ENCODE assay signal across 1 cellular context in the genomic region with DNA sequence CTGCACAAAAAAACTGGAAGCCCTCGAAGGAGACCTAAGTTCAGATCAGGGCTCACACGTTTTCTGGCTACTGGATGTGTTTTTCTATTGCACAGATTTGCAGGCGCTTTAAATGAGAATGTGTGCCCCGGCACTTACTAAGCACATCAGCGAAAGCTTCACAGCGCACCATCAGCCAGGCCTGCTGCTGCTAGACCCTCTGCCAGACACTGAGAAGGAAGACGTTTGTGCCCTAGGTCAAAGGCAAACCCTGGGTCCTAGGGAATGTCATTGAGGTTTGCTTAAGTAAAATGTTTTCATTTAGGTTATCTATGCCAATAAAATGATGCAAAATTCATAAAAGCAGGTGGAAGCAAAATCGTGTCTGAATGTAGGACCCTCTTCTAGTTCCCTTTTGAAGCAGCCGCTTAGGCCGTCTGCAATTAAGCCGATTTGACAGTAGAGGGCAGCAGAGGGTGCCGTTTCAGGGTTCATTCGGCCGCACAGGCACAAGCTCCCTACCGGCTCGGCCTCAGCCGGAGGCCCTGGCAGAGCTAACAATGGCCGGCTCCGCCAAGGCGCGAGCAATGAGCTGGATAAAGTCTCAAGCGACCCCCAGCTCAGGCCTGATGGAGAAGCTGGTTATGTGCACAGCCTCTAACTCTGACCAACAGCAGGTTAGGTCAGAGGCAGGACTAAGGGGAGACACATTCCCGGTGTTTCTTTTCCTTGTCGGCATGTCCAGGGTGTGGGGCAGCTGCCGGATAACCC.
TF ChIP-seq lines count a peak whose summit lies in the region.

No MANE protein-coding gene starts in this region.

TF ChIP-seq in HepG2, 621 proteins besides CTCF, POLR2A, EP300 and RAD21 (continued from another document and continues in another):
- TF ChIP-seq CBX2 (IDR thresholded peaks at IDR 0.05; ENCODE audit: low read depth, low read length) (no peak), CBX2 (CRISPR knock-in tag; IDR thresholded peaks at IDR 0.05; ENCODE audit: low read depth) (peak; percentile 56; the same call in 1 of the 2 replicates), ZNF747 (CRISPR knock-in tag; IDR thresholded peaks at IDR 0.05; ENCODE audit: borderline replicate concordance) (no peak), ZNF20 (CRISPR knock-in tag; IDR thresholded peaks at IDR 0.05) (no peak), NRL (CRISPR knock-in tag; IDR thresholded peaks at IDR 0.05; ENCODE audit: borderline replicate concordance) (peak; percentile 29; the same call in 1 of the 2 replicates), TOE1 (CRISPR knock-in tag; IDR thresholded peaks at IDR 0.05) (no peak), HNRNPK (IDR thresholded peaks at IDR 0.05; ENCODE audit: low read depth, low read length, poor library complexity, severe bottlenecking) (no peak), KDM2A (CRISPR knock-in tag; IDR thresholded peaks at IDR 0.05; ENCODE audit: borderline replicate concordance, low read depth) (peak; percentile 86), KDM4B (CRISPR knock-in tag; IDR thresholded peaks at IDR 0.05) (no peak), ELF1 (CRISPR knock-in tag; IDR thresholded peaks at IDR 0.05) (no peak), TEAD2 (CRISPR knock-in tag; IDR thresholded peaks at IDR 0.05) (no peak), FOXK2 (IDR thresholded peaks at IDR 0.05) (no peak), SOX5 (CRISPR knock-in tag; IDR thresholded peaks at IDR 0.05; ENCODE audit: borderline replicate concordance) (no peak), TARDBP (CRISPR knock-in tag; IDR thresholded peaks at IDR 0.05) (no peak), ZNF17 (CRISPR knock-in tag; IDR thresholded peaks at IDR 0.05) (no peak), CEBPG (CRISPR knock-in tag; IDR thresholded peaks at IDR 0.05) (no peak; the same call in 1 of the 2 replicates), SRY (CRISPR knock-in tag; IDR thresholded peaks at IDR 0.05) (no peak), ZNF615 (CRISPR knock-in tag; IDR thresholded peaks at IDR 0.05; ENCODE audit: borderline replicate concordance) (no peak), TCF12 (IDR thresholded peaks at IDR 0.05) (no peak), TCF12 (CRISPR knock-in tag; IDR thresholded peaks at IDR 0.05) (no peak), U2AF1 (optimal IDR thresholded peaks at IDR 0.05; ENCODE audit: low read depth, low read length) (no peak), KDM1A (CRISPR knock-in tag; IDR thresholded peaks at IDR 0.05) (no peak), ZNF550 (CRISPR knock-in tag; IDR thresholded peaks at IDR 0.05; ENCODE audit: borderline replicate concordance) (no peak), ZNF510 (CRISPR knock-in tag; IDR thresholded peaks at IDR 0.05; ENCODE audit: low read depth) (no peak), ZNF292 (CRISPR knock-in tag; IDR thresholded peaks at IDR 0.05; ENCODE audit: borderline replicate concordance, low read depth) (peak; percentile 48; the same call in 1 of the 2 replicates), ZNF607 (CRISPR knock-in tag; IDR thresholded peaks at IDR 0.05; ENCODE audit: borderline replicate concordance) (no peak), ZNF841 (CRISPR knock-in tag; IDR thresholded peaks at IDR 0.05; ENCODE audit: borderline replicate concordance) (no peak), GPN1 (CRISPR knock-in tag; IDR thresholded peaks at IDR 0.05; ENCODE audit: borderline replicate concordance) (no peak), SATB2 (CRISPR knock-in tag; IDR thresholded peaks at IDR 0.05) (no peak)
- TF ChIP-seq, protein P1, sequence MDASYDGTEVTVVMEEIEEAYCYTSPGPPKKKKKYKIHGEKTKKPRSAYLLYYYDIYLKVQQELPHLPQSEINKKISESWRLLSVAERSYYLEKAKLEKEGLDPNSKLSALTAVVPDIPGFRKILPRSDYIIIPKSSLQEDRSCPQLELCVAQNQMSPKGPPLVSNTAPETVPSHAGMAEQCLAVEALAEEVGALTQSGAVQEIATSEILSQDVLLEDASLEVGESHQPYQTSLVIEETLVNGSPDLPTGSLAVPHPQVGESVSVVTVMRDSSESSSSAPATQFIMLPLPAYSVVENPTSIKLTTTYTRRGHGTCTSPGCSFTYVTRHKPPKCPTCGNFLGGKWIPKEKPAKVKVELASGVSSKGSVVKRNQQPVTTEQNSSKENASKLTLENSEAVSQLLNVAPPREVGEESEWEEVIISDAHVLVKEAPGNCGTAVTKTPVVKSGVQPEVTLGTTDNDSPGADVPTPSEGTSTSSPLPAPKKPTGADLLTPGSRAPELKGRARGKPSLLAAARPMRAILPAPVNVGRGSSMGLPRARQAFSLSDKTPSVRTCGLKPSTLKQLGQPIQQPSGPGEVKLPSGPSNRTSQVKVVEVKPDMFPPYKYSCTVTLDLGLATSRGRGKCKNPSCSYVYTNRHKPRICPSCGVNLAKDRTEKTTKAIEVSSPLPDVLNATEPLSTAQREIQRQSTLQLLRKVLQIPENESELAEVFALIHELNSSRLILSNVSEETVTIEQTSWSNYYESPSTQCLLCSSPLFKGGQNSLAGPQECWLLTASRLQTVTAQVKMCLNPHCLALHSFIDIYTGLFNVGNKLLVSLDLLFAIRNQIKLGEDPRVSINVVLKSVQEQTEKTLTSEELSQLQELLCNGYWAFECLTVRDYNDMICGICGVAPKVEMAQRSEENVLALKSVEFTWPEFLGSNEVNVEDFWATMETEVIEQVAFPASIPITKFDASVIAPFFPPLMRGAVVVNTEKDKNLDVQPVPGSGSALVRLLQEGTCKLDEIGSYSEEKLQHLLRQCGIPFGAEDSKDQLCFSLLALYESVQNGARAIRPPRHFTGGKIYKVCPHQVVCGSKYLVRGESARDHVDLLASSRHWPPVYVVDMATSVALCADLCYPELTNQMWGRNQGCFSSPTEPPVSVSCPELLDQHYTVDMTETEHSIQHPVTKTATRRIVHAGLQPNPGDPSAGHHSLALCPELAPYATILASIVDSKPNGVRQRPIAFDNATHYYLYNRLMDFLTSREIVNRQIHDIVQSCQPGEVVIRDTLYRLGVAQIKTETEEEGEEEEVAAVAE (CRISPR knock-in tag; IDR thresholded peaks at IDR 0.05; ENCODE audit: borderline replicate concordance): peak; percentile 51; the same call in 1 of the 2 replicates
- TF ChIP-seq, protein P2, sequence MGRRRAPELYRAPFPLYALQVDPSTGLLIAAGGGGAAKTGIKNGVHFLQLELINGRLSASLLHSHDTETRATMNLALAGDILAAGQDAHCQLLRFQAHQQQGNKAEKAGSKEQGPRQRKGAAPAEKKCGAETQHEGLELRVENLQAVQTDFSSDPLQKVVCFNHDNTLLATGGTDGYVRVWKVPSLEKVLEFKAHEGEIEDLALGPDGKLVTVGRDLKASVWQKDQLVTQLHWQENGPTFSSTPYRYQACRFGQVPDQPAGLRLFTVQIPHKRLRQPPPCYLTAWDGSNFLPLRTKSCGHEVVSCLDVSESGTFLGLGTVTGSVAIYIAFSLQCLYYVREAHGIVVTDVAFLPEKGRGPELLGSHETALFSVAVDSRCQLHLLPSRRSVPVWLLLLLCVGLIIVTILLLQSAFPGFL (CRISPR knock-in tag; IDR thresholded peaks at IDR 0.05): no peak
- TF ChIP-seq, protein P3, sequence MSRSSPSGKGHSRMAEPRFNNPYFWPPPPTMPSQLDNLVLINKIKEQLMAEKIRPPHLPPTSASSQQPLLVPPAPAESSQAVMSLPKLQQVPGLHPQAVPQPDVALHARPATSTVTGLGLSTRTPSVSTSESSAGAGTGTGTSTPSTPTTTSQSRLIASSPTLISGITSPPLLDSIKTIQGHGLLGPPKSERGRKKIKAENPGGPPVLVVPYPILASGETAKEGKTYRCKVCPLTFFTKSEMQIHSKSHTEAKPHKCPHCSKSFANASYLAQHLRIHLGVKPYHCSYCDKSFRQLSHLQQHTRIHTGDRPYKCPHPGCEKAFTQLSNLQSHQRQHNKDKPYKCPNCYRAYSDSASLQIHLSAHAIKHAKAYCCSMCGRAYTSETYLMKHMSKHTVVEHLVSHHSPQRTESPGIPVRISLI (CRISPR knock-in tag; IDR thresholded peaks at IDR 0.05; ENCODE audit: borderline replicate concordance): no peak
- TF ChIP-seq, protein P4, sequence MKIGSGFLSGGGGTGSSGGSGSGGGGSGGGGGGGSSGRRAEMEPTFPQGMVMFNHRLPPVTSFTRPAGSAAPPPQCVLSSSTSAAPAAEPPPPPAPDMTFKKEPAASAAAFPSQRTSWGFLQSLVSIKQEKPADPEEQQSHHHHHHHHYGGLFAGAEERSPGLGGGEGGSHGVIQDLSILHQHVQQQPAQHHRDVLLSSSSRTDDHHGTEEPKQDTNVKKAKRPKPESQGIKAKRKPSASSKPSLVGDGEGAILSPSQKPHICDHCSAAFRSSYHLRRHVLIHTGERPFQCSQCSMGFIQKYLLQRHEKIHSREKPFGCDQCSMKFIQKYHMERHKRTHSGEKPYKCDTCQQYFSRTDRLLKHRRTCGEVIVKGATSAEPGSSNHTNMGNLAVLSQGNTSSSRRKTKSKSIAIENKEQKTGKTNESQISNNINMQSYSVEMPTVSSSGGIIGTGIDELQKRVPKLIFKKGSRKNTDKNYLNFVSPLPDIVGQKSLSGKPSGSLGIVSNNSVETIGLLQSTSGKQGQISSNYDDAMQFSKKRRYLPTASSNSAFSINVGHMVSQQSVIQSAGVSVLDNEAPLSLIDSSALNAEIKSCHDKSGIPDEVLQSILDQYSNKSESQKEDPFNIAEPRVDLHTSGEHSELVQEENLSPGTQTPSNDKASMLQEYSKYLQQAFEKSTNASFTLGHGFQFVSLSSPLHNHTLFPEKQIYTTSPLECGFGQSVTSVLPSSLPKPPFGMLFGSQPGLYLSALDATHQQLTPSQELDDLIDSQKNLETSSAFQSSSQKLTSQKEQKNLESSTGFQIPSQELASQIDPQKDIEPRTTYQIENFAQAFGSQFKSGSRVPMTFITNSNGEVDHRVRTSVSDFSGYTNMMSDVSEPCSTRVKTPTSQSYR (CRISPR knock-in tag; IDR thresholded peaks at IDR 0.05; ENCODE audit: borderline replicate concordance): no peak
- TF ChIP-seq, protein P5, sequence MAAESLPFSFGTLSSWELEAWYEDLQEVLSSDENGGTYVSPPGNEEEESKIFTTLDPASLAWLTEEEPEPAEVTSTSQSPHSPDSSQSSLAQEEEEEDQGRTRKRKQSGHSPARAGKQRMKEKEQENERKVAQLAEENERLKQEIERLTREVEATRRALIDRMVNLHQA (CRISPR knock-in tag; IDR thresholded peaks at IDR 0.05): no peak
- TF ChIP-seq, protein P6, sequence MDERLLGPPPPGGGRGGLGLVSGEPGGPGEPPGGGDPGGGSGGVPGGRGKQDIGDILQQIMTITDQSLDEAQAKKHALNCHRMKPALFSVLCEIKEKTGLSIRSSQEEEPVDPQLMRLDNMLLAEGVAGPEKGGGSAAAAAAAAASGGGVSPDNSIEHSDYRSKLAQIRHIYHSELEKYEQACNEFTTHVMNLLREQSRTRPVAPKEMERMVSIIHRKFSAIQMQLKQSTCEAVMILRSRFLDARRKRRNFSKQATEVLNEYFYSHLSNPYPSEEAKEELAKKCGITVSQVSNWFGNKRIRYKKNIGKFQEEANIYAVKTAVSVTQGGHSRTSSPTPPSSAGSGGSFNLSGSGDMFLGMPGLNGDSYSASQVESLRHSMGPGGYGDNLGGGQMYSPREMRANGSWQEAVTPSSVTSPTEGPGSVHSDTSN (CRISPR knock-in tag; IDR thresholded peaks at IDR 0.05): no peak
- TF ChIP-seq, protein P7, sequence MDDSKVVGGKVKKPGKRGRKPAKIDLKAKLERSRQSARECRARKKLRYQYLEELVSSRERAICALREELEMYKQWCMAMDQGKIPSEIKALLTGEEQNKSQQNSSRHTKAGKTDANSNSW (CRISPR knock-in tag; IDR thresholded peaks at IDR 0.05; ENCODE audit: borderline replicate concordance): no peak
- TF ChIP-seq, protein P8, sequence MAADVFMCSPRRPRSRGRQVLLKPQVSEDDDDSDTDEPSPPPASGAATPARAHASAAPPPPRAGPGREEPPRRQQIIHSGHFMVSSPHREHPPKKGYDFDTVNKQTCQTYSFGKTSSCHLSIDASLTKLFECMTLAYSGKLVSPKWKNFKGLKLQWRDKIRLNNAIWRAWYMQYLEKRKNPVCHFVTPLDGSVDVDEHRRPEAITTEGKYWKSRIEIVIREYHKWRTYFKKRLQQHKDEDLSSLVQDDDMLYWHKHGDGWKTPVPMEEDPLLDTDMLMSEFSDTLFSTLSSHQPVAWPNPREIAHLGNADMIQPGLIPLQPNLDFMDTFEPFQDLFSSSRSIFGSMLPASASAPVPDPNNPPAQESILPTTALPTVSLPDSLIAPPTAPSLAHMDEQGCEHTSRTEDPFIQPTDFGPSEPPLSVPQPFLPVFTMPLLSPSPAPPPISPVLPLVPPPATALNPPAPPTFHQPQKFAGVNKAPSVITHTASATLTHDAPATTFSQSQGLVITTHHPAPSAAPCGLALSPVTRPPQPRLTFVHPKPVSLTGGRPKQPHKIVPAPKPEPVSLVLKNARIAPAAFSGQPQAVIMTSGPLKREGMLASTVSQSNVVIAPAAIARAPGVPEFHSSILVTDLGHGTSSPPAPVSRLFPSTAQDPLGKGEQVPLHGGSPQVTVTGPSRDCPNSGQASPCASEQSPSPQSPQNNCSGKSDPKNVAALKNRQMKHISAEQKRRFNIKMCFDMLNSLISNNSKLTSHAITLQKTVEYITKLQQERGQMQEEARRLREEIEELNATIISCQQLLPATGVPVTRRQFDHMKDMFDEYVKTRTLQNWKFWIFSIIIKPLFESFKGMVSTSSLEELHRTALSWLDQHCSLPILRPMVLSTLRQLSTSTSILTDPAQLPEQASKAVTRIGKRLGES (CRISPR knock-in tag; IDR thresholded peaks at IDR 0.05; ENCODE audit: borderline replicate concordance): no peak
- TF ChIP-seq, protein P9, sequence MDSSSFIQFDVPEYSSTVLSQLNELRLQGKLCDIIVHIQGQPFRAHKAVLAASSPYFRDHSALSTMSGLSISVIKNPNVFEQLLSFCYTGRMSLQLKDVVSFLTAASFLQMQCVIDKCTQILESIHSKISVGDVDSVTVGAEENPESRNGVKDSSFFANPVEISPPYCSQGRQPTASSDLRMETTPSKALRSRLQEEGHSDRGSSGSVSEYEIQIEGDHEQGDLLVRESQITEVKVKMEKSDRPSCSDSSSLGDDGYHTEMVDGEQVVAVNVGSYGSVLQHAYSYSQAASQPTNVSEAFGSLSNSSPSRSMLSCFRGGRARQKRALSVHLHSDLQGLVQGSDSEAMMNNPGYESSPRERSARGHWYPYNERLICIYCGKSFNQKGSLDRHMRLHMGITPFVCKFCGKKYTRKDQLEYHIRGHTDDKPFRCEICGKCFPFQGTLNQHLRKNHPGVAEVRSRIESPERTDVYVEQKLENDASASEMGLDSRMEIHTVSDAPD (CRISPR knock-in tag; IDR thresholded peaks at IDR 0.05): no peak
- TF ChIP-seq, protein P10, sequence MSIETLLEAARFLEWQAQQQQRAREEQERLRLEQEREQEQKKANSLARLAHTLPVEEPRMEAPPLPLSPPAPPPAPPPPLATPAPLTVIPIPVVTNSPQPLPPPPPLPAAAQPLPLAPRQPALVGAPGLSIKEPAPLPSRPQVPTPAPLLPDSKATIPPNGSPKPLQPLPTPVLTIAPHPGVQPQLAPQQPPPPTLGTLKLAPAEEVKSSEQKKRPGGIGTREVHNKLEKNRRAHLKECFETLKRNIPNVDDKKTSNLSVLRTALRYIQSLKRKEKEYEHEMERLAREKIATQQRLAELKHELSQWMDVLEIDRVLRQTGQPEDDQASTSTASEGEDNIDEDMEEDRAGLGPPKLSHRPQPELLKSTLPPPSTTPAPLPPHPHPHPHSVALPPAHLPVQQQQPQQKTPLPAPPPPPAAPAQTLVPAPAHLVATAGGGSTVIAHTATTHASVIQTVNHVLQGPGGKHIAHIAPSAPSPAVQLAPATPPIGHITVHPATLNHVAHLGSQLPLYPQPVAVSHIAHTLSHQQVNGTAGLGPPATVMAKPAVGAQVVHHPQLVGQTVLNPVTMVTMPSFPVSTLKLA (IDR thresholded peaks at IDR 0.05): no peak
